Comparison of ENCODE assay signal across 1 cellular context in genomic region chr2:189129971-189130370, GRCh38.
TF ChIP-seq lines count a peak whose summit lies in the region.

No MANE protein-coding gene starts in this region.

TF ChIP-seq in IMR-90, 13 proteins besides CTCF, POLR2A, EP300 and RAD21 (continued from another document):
- TF ChIP-seq ELK1 (IDR thresholded peaks at IDR 0.05; ENCODE audit: borderline replicate concordance, low read depth, low read length) (no peak), FOS (IDR thresholded peaks at IDR 0.05; ENCODE audit: low read depth, low read length) (no peak), SMC3 (IDR thresholded peaks at IDR 0.05; ENCODE audit: low read depth, low read length) (no peak), BHLHE40 (IDR thresholded peaks at IDR 0.05; ENCODE audit: low read depth, low read length) (no peak)
